Comparison of ENCODE assay signal across 22 cellular contexts in the genomic region with DNA sequence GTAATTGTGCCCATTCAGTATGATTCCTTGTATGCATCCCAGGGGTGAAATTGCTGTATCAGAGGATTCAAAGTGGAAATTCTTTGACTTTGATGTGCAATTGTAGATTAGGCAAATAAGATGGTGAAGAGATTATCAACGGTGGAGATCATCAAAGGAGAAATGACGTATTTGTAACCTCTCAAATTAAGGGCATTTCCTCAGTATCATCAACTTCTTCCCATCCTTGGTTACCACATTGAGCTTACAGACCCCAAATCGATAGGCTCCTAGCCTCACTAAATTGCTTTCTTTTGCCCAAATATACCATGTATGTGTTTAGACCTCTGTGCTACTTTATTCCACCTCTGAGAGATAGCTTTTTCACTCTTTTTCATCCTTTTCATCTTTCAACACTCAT.
DNase-seq lines count a peak whose midpoint lies in the region; ATAC-seq and TF ChIP-seq lines count a peak whose summit lies in the region.
"Had no signal": no experiment of that assay in that cellular context is flagged by ENCODE, and none has a peak within 500 bp of the region (broad histone marks: within the 10 kb centered on the region; RNA-seq: fewer than 3 reads in every experiment).

No MANE protein-coding gene starts in this region.

- H3K4me3 Mint-ChIP-seq in activated CD4-positive, alpha-beta T cell treated with anti-CD3 and anti-CD28 coated beads, Interleukin-2, amount 10 ng/mL, durations not matched to agents 24 days and 14 days, result no peak overlapping the region
- H3K4me3 Mint-ChIP-seq in CD4-positive, CD25-positive, alpha-beta regulatory T cell, result peak overlapping the region in 3 of 4 donors; percentile 18 to 52 (median 22)
- H3K4me3 Mint-ChIP-seq in activated CD8-positive, alpha-beta T cell treated with anti-CD3 and anti-CD28 coated beads, Interleukin-2, amount 10 ng/mL, durations not matched to agents 7 days and 5 days, result no peak overlapping the region
- peak overlapping the region in 1 of 5 donors; percentile 57 for H3K4me3 Mint-ChIP-seq in immature natural killer cell
- no peak overlapping the region for H3K4me3 Mint-ChIP-seq in mesothelial cell of epicardium
- H3K4me3 Mint-ChIP-seq: GM23338 had no signal

- H3K27me3 ChIP-seq in CD4-positive, CD25-positive, alpha-beta regulatory T cell (ENCODE audit: control insufficient read depth, insufficient read depth, low read length), result no peaks in the 10 kb centered on the region
- H3K27me3 ChIP-seq in testis, result no peaks in the 10 kb centered on the region
- H3K27me3 ChIP-seq: left lung, stomach, tibial artery had no signal

- H3K36me3 Mint-ChIP-seq in activated CD4-positive, alpha-beta T cell treated with anti-CD3 and anti-CD28 coated beads, Interleukin-2, amount 10 ng/mL, durations not matched to agents 24 days and 14 days (ENCODE audit: low read depth), result no peaks in the 10 kb centered on the region
- H3K36me3 Mint-ChIP-seq in CD4-positive, CD25-positive, alpha-beta regulatory T cell, result no peaks in the 10 kb centered on the region
- H3K36me3 Mint-ChIP-seq in activated CD8-positive, alpha-beta T cell treated with anti-CD3 and anti-CD28 coated beads, Interleukin-2, amount 10 ng/mL, durations not matched to agents 7 days and 5 days (ENCODE audit: low read depth), result peaks cover 8% of the 10 kb centered on the region
- no peaks in the 10 kb centered on the region for H3K36me3 Mint-ChIP-seq in immature natural killer cell
- no peaks in the 10 kb centered on the region for H3K36me3 Mint-ChIP-seq in mesothelial cell of epicardium

- H3K27ac ChIP-seq in CD4-positive, CD25-positive, alpha-beta regulatory T cell (ENCODE audit: insufficient read depth, low read length, poor library complexity, severe bottlenecking), result peak overlapping the region; percentile 64
- H3K27ac ChIP-seq in testis, result no peak overlapping the region
- H3K27ac ChIP-seq: psoas muscle, stomach, tibial artery, VCaP had no signal

- H3K4me1 Mint-ChIP-seq in activated CD4-positive, alpha-beta T cell treated with anti-CD3 and anti-CD28 coated beads, Interleukin-2, amount 10 ng/mL, durations not matched to agents 24 days and 14 days, result peaks cover 40% of the 10 kb centered on the region
- H3K4me1 Mint-ChIP-seq in CD4-positive, CD25-positive, alpha-beta regulatory T cell, result peaks cover 13 to 52% (median 21%) of the 10 kb centered on the region in 4 donors
- H3K4me1 Mint-ChIP-seq in activated CD8-positive, alpha-beta T cell treated with anti-CD3 and anti-CD28 coated beads, Interleukin-2, amount 10 ng/mL, durations not matched to agents 7 days and 5 days (ENCODE audit: low read depth), result peaks cover 50% of the 10 kb centered on the region
- peaks cover 48 to 49% of the 10 kb centered on the region in 2 donors for H3K4me1 Mint-ChIP-seq in immature natural killer cell
- peaks cover 4% of the 10 kb centered on the region for H3K4me1 Mint-ChIP-seq in mesothelial cell of epicardium
- H3K4me1 Mint-ChIP-seq: GM23338 had no signal

- intact Hi-C loops in activated CD4-positive, alpha-beta T cell treated with anti-CD3 and anti-CD28 coated beads, Interleukin-2, amount 10 ng/mL, durations not matched to agents 24 days and 14 days (cut with micrococcal nuclease), result loop anchor here (5.0 to 10.0 kb wide), 4 partner anchors 568 to 740 kb away; a partner anchor contains a TSS
- intact Hi-C loops in testis (cut with DNase I; ENCODE audit: low total_unique reads), result no loop called here

- H3K4me1 ChIP-seq in CD4-positive, CD25-positive, alpha-beta regulatory T cell (ENCODE audit: control insufficient read depth, insufficient read depth, low read length, poor library complexity, severe bottlenecking), result peaks cover 10% of the 10 kb centered on the region
- no peaks in the 10 kb centered on the region for H3K4me1 ChIP-seq in testis
- H3K4me1 ChIP-seq: left lung, psoas muscle, tibial artery had no signal

- CTCF ChIA-PET in activated CD8-positive, alpha-beta T cell treated with anti-CD3 and anti-CD28 coated beads, Interleukin-2, amount 10 ng/mL, durations not matched to agents 7 days and 5 days (lab: Charles Lee), result interaction anchor here (1.4 to 1.8 kb wide), 2 partner anchors 26 to 29 kb away, joined by 3 to 4 read pairs; no protein-coding TSS in a partner anchor

- POLR2A ChIA-PET in activated CD8-positive, alpha-beta T cell treated with anti-CD3 and anti-CD28 coated beads, Interleukin-2, amount 10 ng/mL, durations not matched to agents 7 days and 5 days (lab: Charles Lee), result no interaction called here

- no peak for TF ChIP-seq POLR2A in testis (IDR thresholded peaks at IDR 0.05)

- no peaks in the 10 kb centered on the region for H3K36me3 ChIP-seq in CD4-positive, CD25-positive, alpha-beta regulatory T cell (ENCODE audit: control insufficient read depth, insufficient read depth, low read length)
- H3K36me3 ChIP-seq in testis (ENCODE audit: low read depth, missing control alignments), result no peaks in the 10 kb centered on the region
- H3K36me3 ChIP-seq: left lung, stomach, tibial artery had no signal

- no peaks in the 10 kb centered on the region for H3K27me3 Mint-ChIP-seq in activated CD4-positive, alpha-beta T cell treated with anti-CD3 and anti-CD28 coated beads, Interleukin-2, amount 10 ng/mL, durations not matched to agents 24 days and 14 days
- no peaks in the 10 kb centered on the region for H3K27me3 Mint-ChIP-seq in CD4-positive, CD25-positive, alpha-beta regulatory T cell
- no peaks in the 10 kb centered on the region for H3K27me3 Mint-ChIP-seq in activated CD8-positive, alpha-beta T cell treated with anti-CD3 and anti-CD28 coated beads, Interleukin-2, amount 10 ng/mL, durations not matched to agents 7 days and 5 days (ENCODE audit: low read depth)
- H3K27me3 Mint-ChIP-seq in immature natural killer cell (ENCODE audit: low read depth in 3 of 3) (peaks cover 0 to 3% (median 0%) of the 10 kb centered on the region in 3 donors), mesothelial cell of epicardium (ENCODE audit: low read depth) (peaks cover 33% of the 10 kb centered on the region)

- 73 to 75% methylated on average over 3 of the region's 3 CpGs for WGBS in testis, 2 donors

- no peaks in the 10 kb centered on the region for H3K9me3 ChIP-seq in CD4-positive, CD25-positive, alpha-beta regulatory T cell (ENCODE audit: control insufficient read depth in 2 of 2, low read length in 2 of 2)
- no peaks in the 10 kb centered on the region for H3K9me3 ChIP-seq in testis
- H3K9me3 ChIP-seq: left lung, psoas muscle, stomach, tibial artery had no signal

- ATAC-seq in CD4-positive, CD25-positive, alpha-beta regulatory T cell (ENCODE audit: low read depth in 2 of 2), result no peak
- no peak for ATAC-seq in activated CD8-positive, alpha-beta T cell treated with anti-CD3 and anti-CD28 coated beads, Interleukin-2, amount 10 ng/mL, durations not matched to agents 7 days and 5 days
- ATAC-seq: GM23338, left lung, psoas muscle, SK-N-SH treated with all-trans-retinoic acid at 6 μM for 48 hours had no signal

- peak overlapping the region; percentile 58 for H3K4me3 ChIP-seq in CD4-positive, CD25-positive, alpha-beta regulatory T cell (ENCODE audit: low read depth, low read length)
- H3K4me3 ChIP-seq in testis, result no peak overlapping the region
- H3K4me3 ChIP-seq: GM23338, left lung, psoas muscle, stomach, tibial artery had no signal

- TF ChIP-seq CTCF in testis (IDR thresholded peaks at IDR 0.05) (no peak), mesothelial cell of epicardium (IDR thresholded peaks at IDR 0.05; ENCODE audit: unreplicated experiment) (no peak)

- no peak for DNase-seq in activated CD4-positive, alpha-beta T cell treated with anti-CD3 and anti-CD28 coated beads, Interleukin-2, amount 10 ng/mL, durations not matched to agents 24 days and 14 days
- no peak for DNase-seq in activated CD4-positive, alpha-beta T cell treated with anti-CD3 and anti-CD28 coated beads, Interleukin-2, amount 50 U/mL, for 1 hour
- peak in 1 of 3 donors; percentile 4 for DNase-seq in CD4-positive, CD25-positive, alpha-beta regulatory T cell
- no peak for DNase-seq in activated CD8-positive, alpha-beta T cell treated with anti-CD3 and anti-CD28 coated beads, Interleukin-2, amount 10 ng/mL, durations not matched to agents 7 days and 5 days
- no peak for DNase-seq in immature natural killer cell
- no peak for DNase-seq in testis
- DNase-seq in mesothelial cell of epicardium (ENCODE audit: low spot score in 2 of 2, unreplicated experiment in 2 of 2), result no peak
- no peak for DNase-seq in cortex of kidney (lab: John Stamatoyannopoulos, UW)
- DNase-seq: activated CD4-positive, alpha-beta T cell treated with anti-CD3 and anti-CD28 coated beads, Interleukin-2, amount 50 U/mL, for 48 hours; activated T-cell treated with anti-CD3 and anti-CD28 coated beads, Interleukin-2, amount 50 U/mL, for 1 hour; DMS53; left lung; NCI-H1436 treated with DMSO at 0.1 percent for 48 hours; NCI-H2107; nucleus accumbens; psoas muscle; stomach; T-helper 9 cell; tibial artery had no signal

- H3K9me3 Mint-ChIP-seq in activated CD4-positive, alpha-beta T cell treated with anti-CD3 and anti-CD28 coated beads, Interleukin-2, amount 10 ng/mL, durations not matched to agents 24 days and 14 days, result peaks cover 4% of the 10 kb centered on the region
- H3K9me3 Mint-ChIP-seq in CD4-positive, CD25-positive, alpha-beta regulatory T cell, result peaks cover 0 to 6% (median 2%) of the 10 kb centered on the region in 7 donors
- H3K9me3 Mint-ChIP-seq in activated CD8-positive, alpha-beta T cell treated with anti-CD3 and anti-CD28 coated beads, Interleukin-2, amount 10 ng/mL, durations not matched to agents 7 days and 5 days (ENCODE audit: insufficient read depth), result peaks cover 3% of the 10 kb centered on the region
- peaks cover 0 to 2% (median 0%) of the 10 kb centered on the region in 6 donors for H3K9me3 Mint-ChIP-seq in immature natural killer cell
- H3K9me3 Mint-ChIP-seq in mesothelial cell of epicardium, result no peaks in the 10 kb centered on the region
- H3K9me3 Mint-ChIP-seq: GM23338 had no signal

- H3K27ac Mint-ChIP-seq in activated CD4-positive, alpha-beta T cell treated with anti-CD3 and anti-CD28 coated beads, Interleukin-2, amount 10 ng/mL, durations not matched to agents 24 days and 14 days, result peak overlapping the region; percentile 21
- peak overlapping the region; percentile 77 to 84 (median 82) for H3K27ac Mint-ChIP-seq in CD4-positive, CD25-positive, alpha-beta regulatory T cell
- H3K27ac Mint-ChIP-seq in activated CD8-positive, alpha-beta T cell treated with anti-CD3 and anti-CD28 coated beads, Interleukin-2, amount 10 ng/mL, durations not matched to agents 7 days and 5 days, result peak overlapping the region; percentile 65
- peak overlapping the region; percentile 7 to 69 (median 28) for H3K27ac Mint-ChIP-seq in immature natural killer cell
- H3K27ac Mint-ChIP-seq in mesothelial cell of epicardium, result no peak overlapping the region
- H3K27ac Mint-ChIP-seq: GM23338 had no signal

Comparison
In these comparisons a context has a peak if more than half of its experiments do, and no peak if none do; other contexts are left out.
1. H3K4me3 Mint-ChIP-seq: peak in CD4-positive, CD25-positive, alpha-beta regulatory T cell (3 of 4); none in activated CD4-positive, alpha-beta T cell treated with anti-CD3 and anti-CD28 coated beads, Interleukin-2, amount 10 ng/mL, durations not matched to agents 24 days and 14 days (single experiment), activated CD8-positive, alpha-beta T cell treated with anti-CD3 and anti-CD28 coated beads, Interleukin-2, amount 10 ng/mL, durations not matched to agents 7 days and 5 days (single experiment) and mesothelial cell of epicardium (single experiment).